Comparison of ENCODE assay signal across 1 cellular context in the genomic region with DNA sequence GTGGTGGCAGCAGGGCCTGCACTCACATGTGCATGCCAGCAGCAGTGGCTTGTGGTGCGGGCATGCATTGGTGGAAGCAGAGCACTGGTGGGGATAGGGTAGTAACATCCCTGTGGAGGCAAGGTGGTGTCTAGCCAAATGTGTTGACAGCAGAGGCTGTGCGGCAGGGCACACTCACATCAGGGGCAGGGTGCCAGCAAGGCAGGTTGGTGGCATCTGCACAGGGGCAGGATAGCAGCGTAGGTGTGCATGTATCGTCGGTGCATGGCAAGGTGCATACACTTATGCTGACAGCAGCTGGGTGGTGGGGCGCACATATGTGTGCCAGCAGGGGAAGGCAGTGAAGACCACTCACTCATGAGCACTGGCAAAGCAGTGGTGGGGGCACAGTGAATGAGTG.
TF ChIP-seq lines count a peak whose summit lies in the region.

No MANE protein-coding gene starts in this region.

TF ChIP-seq in IMR-90, 13 proteins besides CTCF, POLR2A, EP300 and RAD21:
- TF ChIP-seq, protein P1, sequence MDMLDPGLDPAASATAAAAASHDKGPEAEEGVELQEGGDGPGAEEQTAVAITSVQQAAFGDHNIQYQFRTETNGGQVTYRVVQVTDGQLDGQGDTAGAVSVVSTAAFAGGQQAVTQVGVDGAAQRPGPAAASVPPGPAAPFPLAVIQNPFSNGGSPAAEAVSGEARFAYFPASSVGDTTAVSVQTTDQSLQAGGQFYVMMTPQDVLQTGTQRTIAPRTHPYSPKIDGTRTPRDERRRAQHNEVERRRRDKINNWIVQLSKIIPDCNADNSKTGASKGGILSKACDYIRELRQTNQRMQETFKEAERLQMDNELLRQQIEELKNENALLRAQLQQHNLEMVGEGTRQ (IDR thresholded peaks at IDR 0.05; ENCODE audit: low read depth, low read length), result no peak
- no peak for TF ChIP-seq MAFK (IDR thresholded peaks at IDR 0.05; ENCODE audit: low read depth, low read length)
- TF ChIP-seq CEBPB (IDR thresholded peaks at IDR 0.05; ENCODE audit: low read depth, low read length), result no peak
- TF ChIP-seq NFE2L2 (IDR thresholded peaks at IDR 0.05; ENCODE audit: low read depth, low read length), result no peak
- no peak for TF ChIP-seq CHD1 (IDR thresholded peaks at IDR 0.05; ENCODE audit: low read depth, low read length)
- TF ChIP-seq BHLHE40 (IDR thresholded peaks at IDR 0.05; ENCODE audit: low read depth, low read length), result no peak
- TF ChIP-seq RFX5 (IDR thresholded peaks at IDR 0.05; ENCODE audit: low read depth, low read length), result no peak
- TF ChIP-seq, protein P2, sequence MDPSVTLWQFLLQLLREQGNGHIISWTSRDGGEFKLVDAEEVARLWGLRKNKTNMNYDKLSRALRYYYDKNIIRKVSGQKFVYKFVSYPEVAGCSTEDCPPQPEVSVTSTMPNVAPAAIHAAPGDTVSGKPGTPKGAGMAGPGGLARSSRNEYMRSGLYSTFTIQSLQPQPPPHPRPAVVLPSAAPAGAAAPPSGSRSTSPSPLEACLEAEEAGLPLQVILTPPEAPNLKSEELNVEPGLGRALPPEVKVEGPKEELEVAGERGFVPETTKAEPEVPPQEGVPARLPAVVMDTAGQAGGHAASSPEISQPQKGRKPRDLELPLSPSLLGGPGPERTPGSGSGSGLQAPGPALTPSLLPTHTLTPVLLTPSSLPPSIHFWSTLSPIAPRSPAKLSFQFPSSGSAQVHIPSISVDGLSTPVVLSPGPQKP (IDR thresholded peaks at IDR 0.05; ENCODE audit: borderline replicate concordance, low read depth, low read length), result no peak
- TF ChIP-seq MXI1 (IDR thresholded peaks at IDR 0.05; ENCODE audit: borderline replicate concordance, low read depth, low read length), result no peak
- TF ChIP-seq SMC3 (IDR thresholded peaks at IDR 0.05; ENCODE audit: low read depth, low read length), result no peak
- no peak for TF ChIP-seq MAZ (IDR thresholded peaks at IDR 0.05; ENCODE audit: borderline replicate concordance, low read depth, low read length)
- no peak for TF ChIP-seq RCOR1 (IDR thresholded peaks at IDR 0.05; ENCODE audit: insufficient replicate concordance, low read length)
- no peak for TF ChIP-seq FOS (IDR thresholded peaks at IDR 0.05; ENCODE audit: low read depth, low read length)
TF ChIP-seq in IMR-90: peak in this region for 0.
